16 cellular contexts compared by ENCODE assay signal in the genomic region with DNA sequence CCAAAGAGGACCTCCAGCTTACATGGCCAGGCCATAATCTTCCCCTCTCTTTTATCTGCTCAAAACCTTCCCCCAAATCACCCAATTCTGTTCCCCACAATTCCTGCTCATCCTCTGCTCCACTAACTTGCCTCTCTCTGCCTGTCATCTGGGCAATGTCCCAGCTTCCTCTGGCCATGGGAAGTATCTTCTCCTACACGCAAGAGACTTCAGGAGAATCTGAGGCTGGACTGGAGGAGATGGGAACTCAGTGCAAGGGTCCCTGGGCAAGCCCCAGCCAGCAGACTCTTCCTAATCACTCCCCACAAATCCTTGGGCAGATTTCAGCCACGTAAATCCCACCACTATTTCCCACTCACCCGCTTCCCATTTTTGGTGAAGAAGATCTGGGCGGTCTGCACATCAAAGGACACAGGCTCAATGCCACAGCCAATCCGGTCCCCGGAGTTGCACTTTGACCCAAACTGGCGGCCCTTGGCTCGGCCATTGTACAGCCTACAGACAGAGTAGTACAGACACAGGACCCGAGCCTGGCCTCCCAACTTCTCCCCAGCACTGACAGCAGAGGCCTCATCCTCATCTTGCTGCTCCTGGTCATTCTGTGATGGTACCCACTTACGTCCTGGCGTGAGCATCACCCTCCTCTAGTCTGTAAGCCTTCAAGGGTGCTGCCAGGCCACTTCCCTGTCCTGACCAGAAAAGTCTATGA. TPM values are rescaled to one million over a fixed set of nuclear protein-coding genes. Genes with fewer than 3 reads are reported as not detected.
DNase-seq lines count a peak whose midpoint lies in the region; ATAC-seq and TF ChIP-seq lines count a peak whose summit lies in the region.
"Had no signal": no experiment of that assay in that cellular context is flagged by ENCODE, and none has a peak within 500 bp of the region (broad histone marks: within the 10 kb centered on the region; RNA-seq: fewer than 3 reads in every experiment).

No MANE protein-coding gene starts in this region.

- no peaks in the 10 kb centered on the region for H3K9me3 Mint-ChIP-seq in IgD-negative memory B cell
- H3K9me3 Mint-ChIP-seq: activated CD4-positive, alpha-beta memory T cell treated with anti-CD3 and anti-CD28 coated beads for 36 hours; natural killer cell treated with Interleukin-12 subunit alpha and Interleukin-12 subunit beta and Interleukin-15 and Interleukin-18, amount 100 ng/mL, for 72 hours had no signal

- intact Hi-C loops in spleen (cut with DNase I; ENCODE audit: low total_unique reads): loop anchor here (10.0 kb wide), 1 partner anchor 130 kb away; the partner anchor contains the start of gene ITGB7

- no peak for TF ChIP-seq POLR2A in spleen (IDR thresholded peaks at IDR 0.05)

- H3K9me3 ChIP-seq in spleen: no peaks in the 10 kb centered on the region

- no peaks in the 10 kb centered on the region for H3K27me3 ChIP-seq in spleen (replicated peaks in 1 of 7)
- H3K27me3 ChIP-seq: dorsolateral prefrontal cortex had no signal

- H3K27ac ChIP-seq in 22Rv1: peak overlapping the region; percentile 26
- H3K27ac ChIP-seq in spleen: peak overlapping the region in 5 of 8 donors; percentile 36 to 94 (median 70)

- peaks cover 22 to 32% (median 30%) of the 10 kb centered on the region in 3 donors for H3K4me1 Mint-ChIP-seq in IgD-negative memory B cell

- TF ChIP-seq CTCF in 22Rv1 (IDR thresholded peaks at IDR 0.05): no peak
- no peak for TF ChIP-seq CTCF in spleen (IDR thresholded peaks at IDR 0.05 in 8 of 11, conservative IDR thresholded peaks at IDR 0.05 in 3 of 11)

- H3K4me3 Mint-ChIP-seq in IgD-negative memory B cell: no peak overlapping the region
- H3K4me3 Mint-ChIP-seq: activated CD4-positive, alpha-beta memory T cell treated with anti-CD3 and anti-CD28 coated beads for 36 hours; natural killer cell treated with Interleukin-12 subunit alpha and Interleukin-12 subunit beta and Interleukin-15 and Interleukin-18, amount 100 ng/mL, for 72 hours had no signal

- peaks cover 0 to 84% (median 36%) of the 10 kb centered on the region in 6 donors for H3K36me3 ChIP-seq in spleen

- no peaks in the 10 kb centered on the region for H3K27me3 Mint-ChIP-seq in IgD-negative memory B cell
- H3K27me3 Mint-ChIP-seq: activated CD4-positive, alpha-beta memory T cell treated with anti-CD3 and anti-CD28 coated beads for 36 hours; natural killer cell treated with Interleukin-12 subunit alpha and Interleukin-12 subunit beta and Interleukin-15 and Interleukin-18, amount 100 ng/mL, for 72 hours had no signal

- H3K4me1 ChIP-seq in spleen: peaks cover 33 to 97% (median 72%) of the 10 kb centered on the region in 6 donors

- WGBS in spleen, 5 donors: 90 to 96% (median 93%) methylated on average over 8 to 11 of the region's 11 CpGs

- peaks cover 8% of the 10 kb centered on the region for H3K36me3 Mint-ChIP-seq in IgD-negative memory B cell

- H3K4me3 ChIP-seq in spleen: no peak overlapping the region
- H3K4me3 ChIP-seq: dorsolateral prefrontal cortex had no signal

- peak overlapping the region in 2 of 3 donors; percentile 57 to 59 for H3K27ac Mint-ChIP-seq in IgD-negative memory B cell
- H3K27ac Mint-ChIP-seq: activated CD4-positive, alpha-beta memory T cell treated with anti-CD3 and anti-CD28 coated beads for 36 hours had no signal

- no peak for ATAC-seq in HG02798 (IDR thresholded peaks at IDR 0.05; ENCODE audit: poor library complexity, unreplicated experiment)
- ATAC-seq in HG02970 (IDR thresholded peaks at IDR 0.05; ENCODE audit: low FRiP score, unreplicated experiment): no peak
- ATAC-seq: natural killer cell treated with Interleukin-12 subunit alpha and Interleukin-12 subunit beta and Interleukin-15 and Interleukin-18, amount 100 ng/mL, for 72 hours had no signal

- DNase-seq in islet precursor cell (peak; percentile 45), spleen (no peak)
- no peak for DNase-seq in effector CD8-positive, alpha-beta T cell (lab: John Stamatoyannopoulos, UW)
- DNase-seq: activated CD4-positive, alpha-beta memory T cell treated with anti-CD3 and anti-CD28 coated beads for 36 hours; GF-D8; NCI-H1930; NCI-H526; stimulated activated CD4-positive, alpha-beta T cell treated with anti-CD3 and anti-CD28 coated beads, Interleukin-2, amount 100 ng/mL, for 48 hours; stimulated activated CD8-positive, alpha-beta memory T cell treated with anti-CD3 and anti-CD28 coated beads, Interleukin-4, amount 100 ng/mL, for 48 hours had no signal

RNA-seq across cellular contexts. Expression of gene SPRYD3, which starts 4.7 kb away (rescaled TPM):
- polyA plus RNA-seq in IgD-negative memory B cell (30.4 TPM), spleen (10 to 100 TPM; 10.8 to 31.0 (median 15.9) TPM)
- total RNA-seq in spleen: 10 to 100 TPM; 29.2 to 44.5 (median 36.4) TPM

RNA-seq across cellular contexts. Expression of gene IGFBP6, which starts 23.0 kb away (rescaled TPM):
- polyA plus RNA-seq in IgD-negative memory B cell: 1.0 TPM
- total RNA-seq in spleen: 100 to 1,000 TPM in 2 of 7 donors, 10 to 100 TPM in 5; 35.2 to 183 (median 75.6) TPM
- 100 to 1,000 TPM in 2 of 3 donors, 10 to 100 TPM in 1; 37.1 to 144 (median 130) TPM for polyA plus RNA-seq in spleen
- total RNA-seq: natural killer cell treated with Interleukin-12 subunit alpha and Interleukin-12 subunit beta and Interleukin-15 and Interleukin-18, amount 100 ng/mL, for 72 hours had no signal

RNA-seq across cellular contexts. Expression of gene TNS2, which starts 24.6 kb away (rescaled TPM):
- not detected for polyA plus RNA-seq in IgD-negative memory B cell
- total RNA-seq in spleen: 100 to 1,000 TPM in 6 of 7 donors, 10 to 100 TPM in 1; 72.4 to 301 (median 170) TPM
- 100 to 1,000 TPM in 1 of 3 donors, 10 to 100 TPM in 2; 36.6 to 159 (median 67.5) TPM for polyA plus RNA-seq in spleen

RNA-seq across cellular contexts. Expression of gene SOAT2, which starts 28.8 kb away (rescaled TPM):
- polyA plus RNA-seq in IgD-negative memory B cell (not detected), spleen (1 to 10 TPM in 1 of 3 donors, under 1 TPM in 2; 0.52 to 2.2 (median 0.99) TPM)
- under 1 TPM in 6 of 7 donors, not detected in 1; 0.37 to 0.80 (median 0.54) TPM for total RNA-seq in spleen
- total RNA-seq: MCF 10A had no signal

Comparison
In these comparisons a context has a peak if more than half of its experiments do, and no peak if none do; other contexts are left out.
1. RNA of gene IGFBP6, which starts 23.0 kb away (polyA plus RNA-seq): 37.1 to 144 TPM in spleen; 1.0 TPM in IgD-negative memory B cell (single experiment); every median in the first group is over 10 times any median in the second.
2. RNA of gene TNS2, which starts 24.6 kb away (polyA plus RNA-seq): 36.6 to 159 TPM in spleen; not detected in IgD-negative memory B cell (single experiment); every median in the first group is over 10 times any median in the second.